ENCODE assay signal across 19 cellular contexts in the genomic region with DNA sequence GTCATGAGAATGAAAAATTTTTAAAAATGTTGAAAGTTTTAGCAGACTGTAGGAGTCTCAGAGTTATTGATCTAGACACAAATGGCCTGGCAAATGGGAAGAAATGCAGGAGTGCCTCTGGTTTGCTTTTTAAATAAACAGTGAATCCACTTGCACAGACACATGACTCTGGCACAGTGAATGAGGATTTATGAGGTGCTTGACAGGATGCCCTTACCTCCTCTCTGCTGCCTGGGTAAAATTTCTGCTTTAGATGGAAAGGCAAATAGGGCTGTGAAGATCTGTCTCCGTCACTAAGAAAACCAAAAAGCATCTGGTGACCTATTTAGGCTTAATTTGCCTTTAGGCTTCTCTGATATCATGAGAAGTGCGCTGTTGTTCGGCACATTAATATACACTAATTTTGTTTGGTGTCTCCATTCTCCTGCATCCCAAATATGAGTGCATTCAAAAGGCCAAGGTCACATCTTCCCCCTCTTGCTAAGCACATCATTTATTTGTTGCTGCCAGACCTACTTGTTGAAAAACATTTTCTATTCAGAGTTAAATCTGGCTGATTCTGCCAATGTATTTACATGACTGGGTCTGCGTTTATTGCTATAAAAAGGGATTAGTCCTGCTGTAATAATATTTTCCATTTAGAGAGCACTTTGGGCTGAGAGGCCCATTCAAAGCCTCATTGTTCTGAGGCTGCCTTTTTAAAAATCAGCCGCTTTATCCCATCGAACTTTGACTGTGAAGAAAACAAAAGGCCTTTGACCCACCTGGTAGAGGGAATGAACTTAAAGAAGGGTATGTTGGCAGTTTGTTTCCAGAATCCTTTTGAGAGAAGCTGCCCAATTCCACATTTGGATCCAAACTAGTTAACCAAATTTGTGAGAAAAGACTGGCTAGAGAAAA.
"Had no signal": no experiment of that assay in that cellular context is flagged by ENCODE, and none has a peak within 500 bp of the region (broad histone marks: within the 10 kb centered on the region; RNA-seq: fewer than 3 reads in every experiment).

No MANE protein-coding gene starts in this region.

- H3K27ac Mint-ChIP-seq: activated naive CD4-positive, alpha-beta T cell treated with anti-CD3 and anti-CD28 coated beads, Interleukin-2, amount 50 U/mL, for 24 hours; activated T-cell treated with anti-CD3 and anti-CD28 coated beads, Interleukin-2, amount 50 U/mL, for 24 hours; stimulated activated naive CD8-positive, alpha-beta T cell treated with anti-CD3 and anti-CD28 coated beads, Interleukin-15, amount 100 ng/mL, for 72 hours had no signal

- H3K9me3 Mint-ChIP-seq: activated naive CD4-positive, alpha-beta T cell treated with anti-CD3 and anti-CD28 coated beads, Interleukin-2, amount 50 U/mL, for 24 hours; activated T-cell treated with anti-CD3 and anti-CD28 coated beads, Interleukin-2, amount 50 U/mL, for 24 hours; stimulated activated naive CD8-positive, alpha-beta T cell treated with anti-CD3 and anti-CD28 coated beads, Interleukin-15, amount 100 ng/mL, for 72 hours had no signal

- H3K9me3 ChIP-seq: body of pancreas, thoracic aorta had no signal

- DNase-seq: activated CD4-positive, alpha-beta T cell treated with anti-CD3 and anti-CD28 coated beads, Interleukin-2, amount 50 U/mL, for 4 hours; activated CD4-positive, CD25-positive, alpha-beta regulatory T cell treated with anti-CD3 and anti-CD28 coated beads, Interleukin-2, amount 50 U/mL, for 72 hours; activated effector memory CD4-positive, alpha-beta T cell treated with Interleukin-2 at 50 U/mL for 16 hours; activated T-cell treated with anti-CD3 and anti-CD28 coated beads, Interleukin-2, amount 50 U/mL, for 24 hours; amniotic stem cell; body of pancreas; central memory CD4-positive, alpha-beta T cell; effector CD4-positive, alpha-beta T cell; heart right ventricle; stimulated activated CD4-positive, alpha-beta T cell treated with anti-CD3 and anti-CD28 coated beads, Interleukin-4, amount 100 ng/mL, for 1 hour; stimulated activated CD8-positive, alpha-beta memory T cell treated with anti-CD3 and anti-CD28 coated beads, Interleukin-4, amount 100 ng/mL, for 48 hours; stimulated activated naive CD8-positive, alpha-beta T cell treated with anti-CD3 and anti-CD28 coated beads, Interleukin-15, amount 100 ng/mL, for 72 hours had no signal

- H3K4me1 ChIP-seq: body of pancreas, heart right ventricle had no signal

- H3K27ac ChIP-seq: body of pancreas, coronary artery, heart right ventricle, thoracic aorta had no signal

- H3K4me3 Mint-ChIP-seq: activated naive CD4-positive, alpha-beta T cell treated with anti-CD3 and anti-CD28 coated beads, Interleukin-2, amount 50 U/mL, for 24 hours; activated T-cell treated with anti-CD3 and anti-CD28 coated beads, Interleukin-2, amount 50 U/mL, for 24 hours; neural crest cell; stimulated activated naive CD8-positive, alpha-beta T cell treated with anti-CD3 and anti-CD28 coated beads, Interleukin-15, amount 100 ng/mL, for 72 hours had no signal

- ATAC-seq: body of pancreas; heart right ventricle; stimulated activated naive CD8-positive, alpha-beta T cell treated with anti-CD3 and anti-CD28 coated beads, Interleukin-15, amount 100 ng/mL, for 72 hours had no signal

- H3K4me1 Mint-ChIP-seq: activated naive CD4-positive, alpha-beta T cell treated with anti-CD3 and anti-CD28 coated beads, Interleukin-2, amount 50 U/mL, for 24 hours; stimulated activated naive CD8-positive, alpha-beta T cell treated with anti-CD3 and anti-CD28 coated beads, Interleukin-15, amount 100 ng/mL, for 72 hours had no signal

- FAIRE-seq: frontal cortex, keratinocyte, urothelium cell line had no signal

- H3K4me3 ChIP-seq: body of pancreas, coronary artery, heart right ventricle, thoracic aorta had no signal

- H3K36me3 ChIP-seq: heart right ventricle, thoracic aorta had no signal

- H3K36me3 Mint-ChIP-seq: activated naive CD4-positive, alpha-beta T cell treated with anti-CD3 and anti-CD28 coated beads, Interleukin-2, amount 50 U/mL, for 24 hours had no signal
